In the genomic region with DNA sequence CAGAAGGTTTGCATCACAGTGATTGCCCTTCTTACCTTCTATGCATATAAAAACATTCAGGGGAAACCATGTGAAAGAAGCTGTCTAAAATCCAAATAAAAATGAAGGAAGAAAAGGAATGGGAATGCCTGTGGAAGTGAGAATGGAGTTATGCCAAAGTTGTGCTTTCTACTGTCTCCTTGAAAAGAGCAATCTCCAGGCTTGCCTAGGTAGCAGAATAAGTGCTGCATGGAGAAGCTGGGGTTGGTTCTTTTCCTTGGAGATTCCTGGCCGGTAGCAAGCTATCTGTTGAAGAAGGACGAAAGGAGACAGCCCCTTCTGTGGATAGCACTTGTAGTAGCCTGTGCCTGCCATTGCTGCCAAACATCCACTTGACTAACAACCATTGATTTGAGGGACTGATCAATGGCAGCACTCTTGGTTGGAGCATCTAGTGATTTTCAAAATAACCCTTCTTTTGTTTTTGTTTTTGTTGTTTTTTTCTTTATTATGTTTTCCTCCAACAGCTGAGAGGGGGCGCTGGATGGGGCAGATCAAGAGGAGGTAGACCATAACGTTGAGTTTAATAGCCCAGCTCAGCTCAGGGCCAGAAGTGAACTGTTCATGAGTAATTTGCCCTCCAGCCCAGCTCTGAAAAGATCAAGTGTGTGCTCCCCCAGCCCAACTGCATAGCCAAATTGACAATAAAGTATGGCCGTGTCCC, we compare ENCODE assay signal across 16 cellular contexts. TPM values are rescaled to one million over a fixed set of nuclear protein-coding genes. Genes with fewer than 3 reads are reported as not detected.
DNase-seq lines count a peak whose midpoint lies in the region; TF ChIP-seq lines count a peak whose summit lies in the region.
"Had no signal": no experiment of that assay in that cellular context is flagged by ENCODE, and none has a peak within 500 bp of the region (broad histone marks: within the 10 kb centered on the region; RNA-seq: fewer than 3 reads in every experiment).

No MANE protein-coding gene starts in this region.

- H3K36me3 ChIP-seq in iPS-20b (ENCODE audit: insufficient read depth, low read depth, low read length) (no peaks in the 10 kb centered on the region), suprapubic skin (no peaks in the 10 kb centered on the region), brain microvascular endothelial cell (replicated peaks) (no peaks in the 10 kb centered on the region)
- H3K36me3 ChIP-seq: gastroesophageal sphincter had no signal

- H3K27ac ChIP-seq in coronary artery (peak overlapping the region in 1 of 2 donors; percentile 79), iPS-20b (ENCODE audit: low read length) (no peak overlapping the region), suprapubic skin (no peak overlapping the region), brain microvascular endothelial cell (no peak overlapping the region)
- H3K27ac ChIP-seq: gastroesophageal sphincter had no signal

- WGBS in suprapubic skin, result 49% methylated on average over 5 of the region's 5 CpGs

- no peak for TF ChIP-seq EP300 in suprapubic skin (IDR thresholded peaks at IDR 0.05)

- POLR2A ChIA-PET in GM10248 (lab: Yijun Ruan, JAX), result no interaction called here

- in situ Hi-C loops in brain microvascular endothelial cell (cut with HindIII; ENCODE audit: low pct_ligation_motif_present, low sequenced_read_pairs), result no loop called here

- no peak overlapping the region for H3K9ac ChIP-seq in iPS-20b (ENCODE audit: low read depth, low read length)

- H3K4me1 ChIP-seq in iPS-20b (ENCODE audit: insufficient read depth, low read length) (no peaks in the 10 kb centered on the region), suprapubic skin (peaks cover 12% of the 10 kb centered on the region)

- H3K4me3 ChIP-seq in coronary artery, result peak overlapping the region; percentile 87
- peak overlapping the region; percentile 71; the same call in 1 of the 2 replicates for H3K4me3 ChIP-seq in iPS-20b (ENCODE audit: low read length)
- H3K4me3 ChIP-seq in suprapubic skin, result peak overlapping the region; percentile 37
- no peak overlapping the region for H3K4me3 ChIP-seq in brain microvascular endothelial cell (ENCODE audit: low read depth, low read length)

- H3K9me3 ChIP-seq in iPS-20b (ENCODE audit: insufficient read depth, low read depth, low read length) (no peaks in the 10 kb centered on the region), suprapubic skin (no peaks in the 10 kb centered on the region)
- H3K9me3 ChIP-seq: Caco-2, gastroesophageal sphincter had no signal

- H3K27me3 ChIP-seq in iPS-20b (ENCODE audit: insufficient read depth, low read length), result peaks cover 45% of the 10 kb centered on the region
- H3K27me3 ChIP-seq in suprapubic skin, result peaks cover 29% of the 10 kb centered on the region
- peaks cover 10% of the 10 kb centered on the region for H3K27me3 ChIP-seq in brain microvascular endothelial cell (replicated peaks)

- CTCF ChIA-PET in GM10248 (lab: Yijun Ruan, JAX), result interaction anchor here (1.0 kb wide), 1 partner anchor 15 kb away, joined by 3 read pairs; no protein-coding TSS in a partner anchor

- TF ChIP-seq CTCF in coronary artery (IDR thresholded peaks at IDR 0.05), result no peak
- TF ChIP-seq CTCF in suprapubic skin (IDR thresholded peaks at IDR 0.05), result no peak
- TF ChIP-seq CTCF in brain microvascular endothelial cell (IDR thresholded peaks at IDR 0.05; ENCODE audit: low read depth, low read length, missing control alignments), result no peak
- TF ChIP-seq CTCF in GM10248 (IDR thresholded peaks at IDR 0.05; ENCODE audit: control extremely low read depth, extremely low read depth, low read depth, missing control alignments), result no peak

- peak; percentile 24 for DNase-seq in NCI-H2227 (lab: John Stamatoyannopoulos, UW; ENCODE audit: unreplicated experiment)
- no peak for DNase-seq in coronary artery (ENCODE audit: low spot score)
- no peak for DNase-seq in suprapubic skin (ENCODE audit: low spot score in 2 of 2)
- DNase-seq in brain microvascular endothelial cell, result no peak
- DNase-seq in GM10248 (ENCODE audit: extremely low spot score), result no peak
- no peak for DNase-seq in NCI-H1694 (lab: John Stamatoyannopoulos, UW)
- DNase-seq in stimulated activated CD4-positive, alpha-beta T cell treated with anti-CD3 and anti-CD28 coated beads, Interleukin-2, amount 100 ng/mL, for 24 hours, result no peak
- DNase-seq: activated CD4-positive, alpha-beta T cell treated with anti-CD3 and anti-CD28 coated beads for 36 hours; activated naive CD8-positive, alpha-beta T cell treated with anti-CD3 and anti-CD28 coated beads for 36 hours; Caco-2; NCI-H1048; NCI-H2171; SHP77; stimulated activated naive CD4-positive, alpha-beta T cell had no signal

- TF ChIP-seq POLR2A in suprapubic skin (IDR thresholded peaks at IDR 0.05), result no peak

RNA-seq across cellular contexts. Expression of gene PLCXD3, which starts 1.6 kb away (rescaled TPM):
- 1 to 10 TPM in 2 of 4 donors, under 1 TPM in 2; 0.15 to 1.6 (median 0.61) TPM for total RNA-seq in suprapubic skin
- total RNA-seq: activated CD4-positive, alpha-beta T cell treated with anti-CD3 and anti-CD28 coated beads for 36 hours; activated naive CD8-positive, alpha-beta T cell treated with anti-CD3 and anti-CD28 coated beads for 36 hours had no signal
